In genomic region chr14:62604524-62604923, GRCh38 we compare ENCODE assay signal across 20 cellular contexts.
"Had no signal": no experiment of that assay in that cellular context is flagged by ENCODE, and none has a peak within 500 bp of the region (broad histone marks: within the 10 kb centered on the region; RNA-seq: fewer than 3 reads in every experiment).

No MANE protein-coding gene starts in this region.

- H3K36me3 ChIP-seq: colonic mucosa, gastrocnemius medialis, heart left ventricle, pancreas, sigmoid colon, spleen, thoracic aorta, upper lobe of right lung had no signal

- H3K4me3 ChIP-seq: colonic mucosa, gastrocnemius medialis, heart left ventricle, pancreas, sigmoid colon, spleen, thoracic aorta, upper lobe of right lung had no signal

- ATAC-seq: activated CD4-positive, alpha-beta T cell treated with anti-CD3 and anti-CD28 coated beads for 36 hours; heart left ventricle; naive thymus-derived CD4-positive, alpha-beta T cell; pancreas; stimulated activated naive B cell treated with anti-CD40 and anti-IgM and Interleukin-4, amounts not matched to agents 10 μg/mL and 1 μg/mL and 100 μg/mL, for 72 hours; upper lobe of right lung; WTC11 had no signal

- DNase-seq: activated CD4-positive, alpha-beta T cell treated with anti-CD3 and anti-CD28 coated beads for 36 hours; activated CD4-positive, alpha-beta T cell treated with anti-CD3 and anti-CD28 coated beads, Interleukin-2, amount 50 U/mL, for 48 hours; activated gamma-delta T cell treated with Interleukin-2 at 50 U/mL for 16 hours; activated T-cell treated with anti-CD3 and anti-CD28 coated beads for 4 hours; amniotic stem cell; colonic mucosa; gastrocnemius medialis; heart left ventricle; kidney glomerular epithelial cell; mesenchymal stem cell; naive thymus-derived CD4-positive, alpha-beta T cell; pancreas; sigmoid colon; spleen; stimulated activated naive B cell treated with anti-CD40 and anti-IgM and Interleukin-4, amounts not matched to agents 10 μg/mL and 1 μg/mL and 100 μg/mL, for 72 hours; SW 1271; T-helper 2 cell; upper lobe of right lung had no signal

- H3K27ac ChIP-seq: colonic mucosa, gastrocnemius medialis, heart left ventricle, pancreas, sigmoid colon, spleen, thoracic aorta, upper lobe of right lung had no signal

- H3K27me3 ChIP-seq: colonic mucosa, gastrocnemius medialis, heart left ventricle, sigmoid colon, spleen, upper lobe of right lung had no signal

- H3K9me3 ChIP-seq: colonic mucosa, gastrocnemius medialis, pancreas, sigmoid colon, thoracic aorta, upper lobe of right lung had no signal

- H3K4me1 ChIP-seq: colonic mucosa, gastrocnemius medialis, heart left ventricle, pancreas, sigmoid colon, spleen, upper lobe of right lung had no signal
